ENCODE assay signal across 29 cellular contexts in the genomic region with DNA sequence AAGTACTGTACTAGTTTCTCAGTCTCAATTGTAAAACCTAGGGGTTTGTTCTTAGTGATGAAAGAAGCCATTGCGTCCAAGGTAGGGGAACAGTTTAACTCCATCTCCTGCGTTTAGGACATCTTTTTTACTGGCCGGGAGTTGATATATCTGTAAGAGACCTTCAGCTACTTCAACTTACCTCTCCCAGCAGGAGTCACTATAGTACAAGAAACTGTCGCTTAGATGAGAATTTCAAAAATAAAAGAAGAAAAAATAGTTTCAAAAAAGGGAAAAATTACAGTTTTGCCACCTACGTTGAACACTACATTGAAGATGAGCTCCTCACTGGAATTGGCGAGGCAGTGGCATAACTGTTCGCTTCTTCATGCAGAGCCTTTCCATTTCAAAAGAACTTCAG.
"Had no signal": no experiment of that assay in that cellular context is flagged by ENCODE, and none has a peak within 500 bp of the region (broad histone marks: within the 10 kb centered on the region; RNA-seq: fewer than 3 reads in every experiment).

No MANE protein-coding gene starts in this region.

- H3K9me3 Mint-ChIP-seq: activated CD4-positive, alpha-beta memory T cell treated with anti-CD3 and anti-CD28 coated beads, Interleukin-2, amount 10 ng/mL, durations not matched to agents 7 days and 5 days; activated CD4-positive, alpha-beta T cell treated with anti-CD3 and anti-CD28 coated beads, Interleukin-2, amount 10 ng/mL, durations not matched to agents 7 days and 5 days; activated naive CD4-positive, alpha-beta T cell treated with anti-CD3 and anti-CD28 coated beads, Interleukin-2, amount 50 U/mL, for 24 hours; activated naive CD8-positive, alpha-beta T cell treated with anti-CD3 and anti-CD28 coated beads, Interleukin-2, amount 50 U/mL, for 24 hours; activated T-cell treated with anti-CD3 and anti-CD28 coated beads, Interleukin-2, amount 50 U/mL, for 4 hours; activated T-helper 17 cell treated with anti-CD3 and anti-CD28 coated beads, Interleukin-2, amount 50 U/mL, for 72 hours; central memory CD8-positive, alpha-beta T cell; natural killer cell treated with Interleukin-12 subunit alpha and Interleukin-12 subunit beta and Interleukin-15 and Interleukin-18, amount 100 ng/mL, for 72 hours; stimulated activated effector memory CD8-positive, alpha-beta T cell treated with anti-CD3 and anti-CD28 coated beads, Interleukin-12 subunit alpha, Interleukin-12 subunit beta, amount 100 ng/mL, for 72 hours; stimulated activated naive CD8-positive, alpha-beta T cell treated with anti-CD3 and anti-CD28 coated beads, Interleukin-15, amount 100 ng/mL, for 72 hours had no signal

- H3K4me3 ChIP-seq: heart left ventricle, left lung, lung, mucosa of descending colon, skin epidermis, transverse colon had no signal

- H3K9me3 ChIP-seq: heart left ventricle, left lung, mucosa of descending colon, transverse colon had no signal

- H3K27ac ChIP-seq: left lung, skin epidermis had no signal

- H3K27me3 ChIP-seq: heart left ventricle, left lung, transverse colon had no signal

- DNase-seq: activated CD4-positive, alpha-beta memory T cell treated with anti-CD3 and anti-CD28 coated beads, Interleukin-2, amount 10 ng/mL, durations not matched to agents 7 days and 5 days; activated CD4-positive, alpha-beta T cell treated with anti-CD3 and anti-CD28 coated beads for 1 hour; activated CD4-positive, alpha-beta T cell treated with anti-CD3 and anti-CD28 coated beads, Interleukin-2, amount 10 ng/mL, durations not matched to agents 7 days and 5 days; activated gamma-delta T cell treated with Interleukin-2 at 50 U/mL for 16 hours; activated naive CD8-positive, alpha-beta T cell treated with anti-CD3 and anti-CD28 coated beads, Interleukin-2, amount 50 U/mL, for 24 hours; activated T-cell treated with anti-CD3 and anti-CD28 coated beads, Interleukin-2, amount 50 U/mL, for 4 hours; dermis blood vessel endothelial cell; effector CD4-positive, alpha-beta T cell; heart left ventricle; kidney glomerular epithelial cell; left lung; mesendoderm; mucosa of descending colon; retina; stimulated activated CD4-positive, alpha-beta T cell treated with anti-CD3 and anti-CD28 coated beads, Interleukin-4, amount 100 ng/mL, for 24 hours; stimulated activated naive CD8-positive, alpha-beta T cell treated with anti-CD3 and anti-CD28 coated beads, Interleukin-15, amount 100 ng/mL, for 72 hours; T-helper 2 cell; transverse colon had no signal

- H3K27ac Mint-ChIP-seq: activated CD4-positive, alpha-beta memory T cell treated with anti-CD3 and anti-CD28 coated beads, Interleukin-2, amount 10 ng/mL, durations not matched to agents 7 days and 5 days; activated CD4-positive, alpha-beta T cell treated with anti-CD3 and anti-CD28 coated beads, Interleukin-2, amount 10 ng/mL, durations not matched to agents 7 days and 5 days; activated naive CD4-positive, alpha-beta T cell treated with anti-CD3 and anti-CD28 coated beads, Interleukin-2, amount 50 U/mL, for 24 hours; activated naive CD8-positive, alpha-beta T cell treated with anti-CD3 and anti-CD28 coated beads, Interleukin-2, amount 50 U/mL, for 24 hours; activated T-helper 17 cell treated with anti-CD3 and anti-CD28 coated beads, Interleukin-2, amount 50 U/mL, for 72 hours; natural killer cell treated with Interleukin-12 subunit alpha and Interleukin-12 subunit beta and Interleukin-15 and Interleukin-18, amount 100 ng/mL, for 72 hours; progenitor cell of endocrine pancreas; stimulated activated effector memory CD8-positive, alpha-beta T cell treated with anti-CD3 and anti-CD28 coated beads, Interleukin-12 subunit alpha, Interleukin-12 subunit beta, amount 100 ng/mL, for 72 hours; stimulated activated naive CD8-positive, alpha-beta T cell treated with anti-CD3 and anti-CD28 coated beads, Interleukin-15, amount 100 ng/mL, for 72 hours had no signal

- H3K36me3 ChIP-seq: transverse colon had no signal

- ATAC-seq: activated naive CD8-positive, alpha-beta T cell treated with anti-CD3 and anti-CD28 coated beads, Interleukin-2, amount 50 U/mL, for 24 hours; activated T-cell treated with anti-CD3 and anti-CD28 coated beads, Interleukin-2, amount 50 U/mL, for 4 hours; activated T-helper 17 cell treated with anti-CD3 and anti-CD28 coated beads, Interleukin-2, amount 50 U/mL, for 72 hours; heart left ventricle; left lung; mucosa of descending colon; natural killer cell treated with Interleukin-12 subunit alpha and Interleukin-12 subunit beta and Interleukin-15 and Interleukin-18, amount 100 ng/mL, for 72 hours; sciatic nerve; stimulated activated effector memory CD8-positive, alpha-beta T cell treated with anti-CD3 and anti-CD28 coated beads, Interleukin-12 subunit alpha, Interleukin-12 subunit beta, amount 100 ng/mL, for 72 hours; stimulated activated naive CD8-positive, alpha-beta T cell treated with anti-CD3 and anti-CD28 coated beads, Interleukin-15, amount 100 ng/mL, for 72 hours had no signal

- H3K4me3 Mint-ChIP-seq: activated CD4-positive, alpha-beta memory T cell treated with anti-CD3 and anti-CD28 coated beads, Interleukin-2, amount 10 ng/mL, durations not matched to agents 7 days and 5 days; activated CD4-positive, alpha-beta T cell treated with anti-CD3 and anti-CD28 coated beads, Interleukin-2, amount 10 ng/mL, durations not matched to agents 7 days and 5 days; activated naive CD4-positive, alpha-beta T cell treated with anti-CD3 and anti-CD28 coated beads, Interleukin-2, amount 50 U/mL, for 24 hours; activated naive CD8-positive, alpha-beta T cell treated with anti-CD3 and anti-CD28 coated beads, Interleukin-2, amount 50 U/mL, for 24 hours; activated T-cell treated with anti-CD3 and anti-CD28 coated beads, Interleukin-2, amount 50 U/mL, for 4 hours; activated T-helper 17 cell treated with anti-CD3 and anti-CD28 coated beads, Interleukin-2, amount 50 U/mL, for 72 hours; central memory CD8-positive, alpha-beta T cell; natural killer cell treated with Interleukin-12 subunit alpha and Interleukin-12 subunit beta and Interleukin-15 and Interleukin-18, amount 100 ng/mL, for 72 hours; stimulated activated effector memory CD8-positive, alpha-beta T cell treated with anti-CD3 and anti-CD28 coated beads, Interleukin-12 subunit alpha, Interleukin-12 subunit beta, amount 100 ng/mL, for 72 hours; stimulated activated naive CD8-positive, alpha-beta T cell treated with anti-CD3 and anti-CD28 coated beads, Interleukin-15, amount 100 ng/mL, for 72 hours had no signal

- H3K27me3 Mint-ChIP-seq: activated CD4-positive, alpha-beta memory T cell treated with anti-CD3 and anti-CD28 coated beads, Interleukin-2, amount 10 ng/mL, durations not matched to agents 7 days and 5 days; activated CD4-positive, alpha-beta T cell treated with anti-CD3 and anti-CD28 coated beads, Interleukin-2, amount 10 ng/mL, durations not matched to agents 7 days and 5 days; activated T-helper 17 cell treated with anti-CD3 and anti-CD28 coated beads, Interleukin-2, amount 50 U/mL, for 72 hours; central memory CD8-positive, alpha-beta T cell; natural killer cell treated with Interleukin-12 subunit alpha and Interleukin-12 subunit beta and Interleukin-15 and Interleukin-18, amount 100 ng/mL, for 72 hours; progenitor cell of endocrine pancreas had no signal

- FAIRE-seq: bronchial epithelial cell, endometrium had no signal

- H3K4me1 Mint-ChIP-seq: activated CD4-positive, alpha-beta memory T cell treated with anti-CD3 and anti-CD28 coated beads, Interleukin-2, amount 10 ng/mL, durations not matched to agents 7 days and 5 days; activated CD4-positive, alpha-beta T cell treated with anti-CD3 and anti-CD28 coated beads, Interleukin-2, amount 10 ng/mL, durations not matched to agents 7 days and 5 days; activated naive CD4-positive, alpha-beta T cell treated with anti-CD3 and anti-CD28 coated beads, Interleukin-2, amount 50 U/mL, for 24 hours; activated naive CD8-positive, alpha-beta T cell treated with anti-CD3 and anti-CD28 coated beads, Interleukin-2, amount 50 U/mL, for 24 hours; activated T-helper 17 cell treated with anti-CD3 and anti-CD28 coated beads, Interleukin-2, amount 50 U/mL, for 72 hours; central memory CD8-positive, alpha-beta T cell; stimulated activated effector memory CD8-positive, alpha-beta T cell treated with anti-CD3 and anti-CD28 coated beads, Interleukin-12 subunit alpha, Interleukin-12 subunit beta, amount 100 ng/mL, for 72 hours; stimulated activated naive CD8-positive, alpha-beta T cell treated with anti-CD3 and anti-CD28 coated beads, Interleukin-15, amount 100 ng/mL, for 72 hours had no signal

- H3K36me3 Mint-ChIP-seq: activated naive CD4-positive, alpha-beta T cell treated with anti-CD3 and anti-CD28 coated beads, Interleukin-2, amount 50 U/mL, for 24 hours; natural killer cell treated with Interleukin-12 subunit alpha and Interleukin-12 subunit beta and Interleukin-15 and Interleukin-18, amount 100 ng/mL, for 72 hours had no signal

- H3K4me1 ChIP-seq: left lung had no signal
